Comparison of ENCODE assay signal across 1 cellular context in genomic region chr15:68816158-68816557, GRCh38.
TF ChIP-seq lines count a peak whose summit lies in the region.

No MANE protein-coding gene starts in this region.

TF ChIP-seq in K562, 482 proteins besides CTCF, POLR2A, EP300 and RAD21 (continued from another document):
- TF ChIP-seq, protein P1, sequence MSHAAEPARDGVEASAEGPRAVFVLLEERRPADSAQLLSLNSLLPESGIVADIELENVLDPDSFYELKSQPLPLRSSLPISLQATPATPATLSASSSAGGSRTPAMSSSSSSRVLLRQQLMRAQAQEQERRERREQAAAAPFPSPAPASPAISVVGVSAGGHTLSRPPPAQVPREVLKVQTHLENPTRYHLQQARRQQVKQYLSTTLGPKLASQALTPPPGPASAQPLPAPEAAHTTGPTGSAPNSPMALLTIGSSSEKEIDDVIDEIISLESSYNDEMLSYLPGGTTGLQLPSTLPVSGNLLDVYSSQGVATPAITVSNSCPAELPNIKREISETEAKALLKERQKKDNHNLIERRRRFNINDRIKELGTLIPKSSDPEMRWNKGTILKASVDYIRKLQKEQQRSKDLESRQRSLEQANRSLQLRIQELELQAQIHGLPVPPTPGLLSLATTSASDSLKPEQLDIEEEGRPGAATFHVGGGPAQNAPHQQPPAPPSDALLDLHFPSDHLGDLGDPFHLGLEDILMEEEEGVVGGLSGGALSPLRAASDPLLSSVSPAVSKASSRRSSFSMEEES (CRISPR knock-in tag; IDR thresholded peaks at IDR 0.05): peak; percentile 67
